21 cellular contexts compared by ENCODE assay signal in genomic region chr13:113457510-113457909, GRCh38. TPM values are rescaled to one million over a fixed set of nuclear protein-coding genes. Genes with fewer than 3 reads are reported as not detected.
A peak's percentile ranks its signal among the peaks of the same experiment; 100 is the strongest.
DNase-seq lines count a peak whose midpoint lies in the region; ATAC-seq and TF ChIP-seq lines count a peak whose summit lies in the region.
"Had no signal": no experiment of that assay in that cellular context is flagged by ENCODE, and none has a peak within 500 bp of the region (broad histone marks: within the 10 kb centered on the region; RNA-seq: fewer than 3 reads in every experiment).

No MANE protein-coding gene starts in this region.

- no peaks in the 10 kb centered on the region for H3K9me3 Mint-ChIP-seq in GM23338
- H3K9me3 Mint-ChIP-seq in activated naive CD4-positive, alpha-beta T cell treated with anti-CD3 and anti-CD28 coated beads, Interleukin-2, amount 10 ng/mL, durations not matched to agents 7 days and 5 days = no peaks in the 10 kb centered on the region
- H3K9me3 Mint-ChIP-seq: activated B cell treated with CpG ODN at 0.5 μM for 24 hours, brain had no signal

- no peaks in the 10 kb centered on the region; the same call in 1 of the 2 replicates for H3K79me2 ChIP-seq in GM23338 (replicated peaks; ENCODE audit: insufficient read depth)
- H3K79me2 ChIP-seq in smooth muscle cell (ENCODE audit: low read depth) = no peaks in the 10 kb centered on the region

- H2AFZ ChIP-seq in GM23338 (no peak overlapping the region), smooth muscle cell (ENCODE audit: low read depth) (no peak overlapping the region)

- H3K4me3 Mint-ChIP-seq in GM23338 = no peak overlapping the region
- H3K4me3 Mint-ChIP-seq in activated naive CD4-positive, alpha-beta T cell treated with anti-CD3 and anti-CD28 coated beads, Interleukin-2, amount 10 ng/mL, durations not matched to agents 7 days and 5 days = no peak overlapping the region
- H3K4me3 Mint-ChIP-seq: activated B cell treated with CpG ODN at 0.5 μM for 24 hours, brain had no signal

- H3K9me2 ChIP-seq in GM23338 (ENCODE audit: insufficient read depth) = no peaks in the 10 kb centered on the region

- H3K4me2 ChIP-seq in GM23338 (no peak overlapping the region), smooth muscle cell (no peak overlapping the region)

- H3F3A ChIP-seq in GM23338 (replicated peaks; ENCODE audit: low read depth) (0 out of 2 replicates have a peak, but pooled peaks cover 6% of the 10 kb centered on the region), smooth muscle cell (ENCODE audit: low read depth) (no peaks in the 10 kb centered on the region)

- peak overlapping the region; percentile 63; the same call in 1 of the 2 replicates for H3K27ac ChIP-seq in GM23338 (ENCODE audit: low read depth)
- peak overlapping the region; percentile 93 for H3K27ac ChIP-seq in SK-N-MC
- no peak overlapping the region for H3K27ac ChIP-seq in smooth muscle cell (ENCODE audit: low read depth)
- H3K27ac ChIP-seq: neutrophil, psoas muscle, tibial artery had no signal

- H3K27ac Mint-ChIP-seq in GM23338 = 0 out of 2 replicates have a peak overlapping the region, but pooled peaks have one; percentile 66
- H3K27ac Mint-ChIP-seq in activated naive CD4-positive, alpha-beta T cell treated with anti-CD3 and anti-CD28 coated beads, Interleukin-2, amount 10 ng/mL, durations not matched to agents 7 days and 5 days = no peak overlapping the region
- H3K27ac Mint-ChIP-seq: activated B cell treated with CpG ODN at 0.5 μM for 24 hours had no signal

- H3K4me3 ChIP-seq in GM23338 = no peak overlapping the region
- peak overlapping the region; percentile 70 for H3K4me3 ChIP-seq in SK-N-MC
- H3K4me3 ChIP-seq in fibroblast of villous mesenchyme (ENCODE audit: low read depth, low read length) = no peak overlapping the region
- H3K4me3 ChIP-seq in smooth muscle cell = no peak overlapping the region
- H3K4me3 ChIP-seq: psoas muscle, tibial artery had no signal

- peaks cover 6% of the 10 kb centered on the region; the same call in 2 of the 3 replicates for H3K4me1 Mint-ChIP-seq in GM23338
- no peaks in the 10 kb centered on the region for H3K4me1 Mint-ChIP-seq in activated naive CD4-positive, alpha-beta T cell treated with anti-CD3 and anti-CD28 coated beads, Interleukin-2, amount 10 ng/mL, durations not matched to agents 7 days and 5 days
- H3K4me1 Mint-ChIP-seq: activated B cell treated with CpG ODN at 0.5 μM for 24 hours had no signal

- H3K9me3 ChIP-seq in SK-N-MC (ENCODE audit: low read depth, low read length) = no peaks in the 10 kb centered on the region
- no peaks in the 10 kb centered on the region for H3K9me3 ChIP-seq in smooth muscle cell (replicated peaks; ENCODE audit: low read depth)
- H3K9me3 ChIP-seq: neutrophil, psoas muscle, tibial artery had no signal

- H3K4me1 ChIP-seq in GM23338 (ENCODE audit: insufficient read depth) = peaks cover 7% of the 10 kb centered on the region; the same call in 1 of the 2 replicates
- H3K4me1 ChIP-seq in smooth muscle cell (ENCODE audit: low read depth) = no peaks in the 10 kb centered on the region
- H3K4me1 ChIP-seq: tibial artery had no signal

- peaks cover 15% of the 10 kb centered on the region for H3K27me3 Mint-ChIP-seq in GM23338 (ENCODE audit: insufficient read depth, low read depth, poor library complexity)
- no peaks in the 10 kb centered on the region for H3K27me3 Mint-ChIP-seq in activated naive CD4-positive, alpha-beta T cell treated with anti-CD3 and anti-CD28 coated beads, Interleukin-2, amount 10 ng/mL, durations not matched to agents 7 days and 5 days
- H3K27me3 Mint-ChIP-seq: activated B cell treated with CpG ODN at 0.5 μM for 24 hours, brain had no signal

- WGBS in smooth muscle cell (ENCODE audit: low lambda C conversion rate) = over 99% methylated on average over 27 of the region's 27 CpGs

- H4K20me1 ChIP-seq in GM23338 (replicated peaks; ENCODE audit: insufficient read depth) (no peaks in the 10 kb centered on the region; the same call in 1 of the 2 replicates), smooth muscle cell (ENCODE audit: low read depth) (no peaks in the 10 kb centered on the region)

- H3K27me3 ChIP-seq in GM23338 (ENCODE audit: insufficient read depth) (no peaks in the 10 kb centered on the region), smooth muscle cell (ENCODE audit: low read depth) (no peaks in the 10 kb centered on the region)
- H3K27me3 ChIP-seq: neutrophil, tibial artery had no signal

- no peak for ATAC-seq in GM23338
- ATAC-seq: psoas muscle had no signal

- H3K36me3 ChIP-seq in GM23338 (ENCODE audit: insufficient read depth) = peaks cover 32% of the 10 kb centered on the region; the same call in 1 of the 2 replicates
- peaks cover 26% of the 10 kb centered on the region for H3K36me3 ChIP-seq in SK-N-MC (ENCODE audit: insufficient read depth, low read length)
- H3K36me3 ChIP-seq in smooth muscle cell (ENCODE audit: low read depth) = no peaks in the 10 kb centered on the region

- CTCF ChIA-PET in activated naive CD4-positive, alpha-beta T cell treated with anti-CD3 and anti-CD28 coated beads, Interleukin-2, amount 10 ng/mL, durations not matched to agents 7 days and 5 days (lab: Charles Lee) = interaction anchor here (0.9 to 2.3 kb wide), 3 partner anchors 15 to 105 kb away, joined by 3 to 8 read pairs (median 3); partner anchors contain the start of gene DCUN1D2

- TF ChIP-seq CTCF in GM23338 (conservative IDR thresholded peaks at IDR 0.05; ENCODE audit: low read depth in 2 of 2) (peak; percentile 42 to 47), fibroblast of villous mesenchyme (IDR thresholded peaks at IDR 0.05; ENCODE audit: insufficient read depth, low read depth, low read length) (peak; percentile 24), smooth muscle cell (IDR thresholded peaks at IDR 0.05; ENCODE audit: borderline replicate concordance, insufficient read depth, poor library complexity, severe bottlenecking) (peak; percentile 10)

- peak; percentile 41 for DNase-seq in GM23338 (ENCODE audit: low spot score)
- DNase-seq in SK-N-MC (ENCODE audit: low read depth, low spot score) = peak; percentile 72
- DNase-seq in fibroblast of villous mesenchyme (ENCODE audit: low read depth) = no peak
- no peak for DNase-seq in smooth muscle cell (lab: John Stamatoyannopoulos, UW; ENCODE audit: unreplicated experiment)
- DNase-seq in kidney tubule cell (ENCODE audit: low spot score) = no peak
- no peak for DNase-seq in activated naive CD4-positive, alpha-beta T cell treated with anti-CD3 and anti-CD28 coated beads, Interleukin-2, amount 10 ng/mL, durations not matched to agents 7 days and 5 days
- no peak for DNase-seq in amniotic stem cell (lab: John Stamatoyannopoulos, UW)
- DNase-seq: activated B cell treated with CpG ODN at 0.5 μM for 24 hours; activated naive CD4-positive, alpha-beta T cell; C1 segment of cervical spinal cord; DMS79 treated with DMSO at 0.1 percent for 48 hours; NCI-H1105 treated with DMSO at 0.1 percent for 48 hours; NCI-H1930; NCI-H2171 treated with DMSO at 0.1 percent for 48 hours; NCI-H510A; RPMI8226; stimulated activated CD4-positive, alpha-beta T cell treated with anti-CD3 and anti-CD28 coated beads, Interleukin-4, amount 100 ng/mL, for 4 hours; tibial artery had no signal

- H3K9ac ChIP-seq in SK-N-MC (ENCODE audit: insufficient read length) (no peak overlapping the region), smooth muscle cell (ENCODE audit: low read depth) (no peak overlapping the region)

- H3K36me3 Mint-ChIP-seq in GM23338 (ENCODE audit: low read depth) = peaks cover 64% of the 10 kb centered on the region
- H3K36me3 Mint-ChIP-seq in activated naive CD4-positive, alpha-beta T cell treated with anti-CD3 and anti-CD28 coated beads, Interleukin-2, amount 10 ng/mL, durations not matched to agents 7 days and 5 days = peaks cover 12% of the 10 kb centered on the region

TF ChIP-seq in GM23338, 12 proteins besides CTCF, POLR2A, EP300 and RAD21 (continues in another document):
- TF ChIP-seq CREB1 (CRISPR knock-in tag; IDR thresholded peaks at IDR 0.05; ENCODE audit: low read depth) = no peak

RNA-seq across cellular contexts. Expression of gene ADPRHL1, which starts 4.2 kb away (rescaled TPM):
- 0.80 and 1.3 TPM in 2 replicates for total RNA-seq in GM23338 (2014; rRNA removed; shearing (Covaris generic))
- 0.96 and 1.0 TPM in 2 replicates for polyA plus RNA-seq in GM23338 (2016; fragmentation: Nextera tagmentation; extraction: Ambion mirVana)
- total RNA-seq in fibroblast of villous mesenchyme = 1.3 and 2.9 TPM in 2 replicates
- 0.18 and 0.99 TPM in 2 replicates for total RNA-seq in smooth muscle cell
- polyA plus RNA-seq in smooth muscle cell = 1.1 and 1.2 TPM in 2 replicates

RNA-seq across cellular contexts. Expression of gene DCUN1D2, which starts 33.0 kb away (rescaled TPM):
- 25.7 and 38.0 TPM in 2 replicates for total RNA-seq in GM23338 (2014; rRNA removed; shearing (Covaris generic))
- 12.3 and 12.5 TPM in 2 replicates for polyA plus RNA-seq in GM23338 (2016; fragmentation: Nextera tagmentation; extraction: Ambion mirVana)
- total RNA-seq in fibroblast of villous mesenchyme = 9.7 and 13.4 TPM in 2 replicates
- total RNA-seq in smooth muscle cell = 6.3 and 10.6 TPM in 2 replicates
- polyA plus RNA-seq in smooth muscle cell = 9.4 and 10.8 TPM in 2 replicates

Comparison
In these comparisons a context has a peak if more than half of its experiments do, and no peak if none do; other contexts are left out.
1. DNase-seq: peak in GM23338 (single experiment) and SK-N-MC (single experiment); none in fibroblast of villous mesenchyme (single experiment), smooth muscle cell (single experiment), kidney tubule cell (single experiment), activated naive CD4-positive, alpha-beta T cell treated with anti-CD3 and anti-CD28 coated beads, Interleukin-2, amount 10 ng/mL, durations not matched to agents 7 days and 5 days (single experiment) and amniotic stem cell (single experiment).
2. Peak in every context shown above with its lines, with median percentiles within 50 percentile points of each other: CTCF ChIP-seq.